ENCODE assay signal across 26 cellular contexts in the genomic region with DNA sequence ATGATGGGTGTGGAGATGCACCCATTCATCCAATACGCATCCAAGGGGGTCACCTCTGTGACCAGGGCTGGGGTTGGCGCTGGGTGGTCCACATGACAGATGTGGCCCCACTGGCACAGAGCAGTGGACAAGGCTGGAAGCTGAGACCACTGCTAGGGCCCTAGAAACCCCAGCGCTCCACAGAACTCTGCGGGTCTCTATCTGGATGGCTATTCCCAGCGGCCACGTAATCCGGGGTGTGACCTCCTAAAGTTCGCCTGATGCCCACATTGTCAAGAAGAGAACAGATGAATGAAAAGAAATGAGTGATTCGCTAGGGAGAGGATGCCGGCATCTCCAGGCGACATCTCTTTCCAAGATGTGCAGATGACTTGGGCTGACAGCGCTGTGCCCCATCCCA. TPM values are rescaled to one million over a fixed set of nuclear protein-coding genes. Genes with fewer than 3 reads are reported as not detected.
"Had no signal": no experiment of that assay in that cellular context is flagged by ENCODE, and none has a peak within 500 bp of the region (broad histone marks: within the 10 kb centered on the region; RNA-seq: fewer than 3 reads in every experiment).

No MANE protein-coding gene starts in this region.

- H3K27me3 ChIP-seq: adrenal gland, breast epithelium, MG63, Peyer's patch, SJCRH30 had no signal

- DNase-seq: activated CD4-positive, alpha-beta memory T cell treated with anti-CD3 and anti-CD28 coated beads for 36 hours; activated CD4-positive, alpha-beta T cell treated with anti-CD3 and anti-CD28 coated beads, Interleukin-2, amount 10 ng/mL, durations not matched to agents 7 days and 5 days; activated CD4-positive, CD25-positive, alpha-beta regulatory T cell; activated CD8-positive, alpha-beta memory T cell treated with anti-CD3 and anti-CD28 coated beads for 24 hours; activated gamma-delta T cell treated with Interleukin-2 at 50 U/mL for 16 hours; activated naive CD8-positive, alpha-beta T cell treated with anti-CD3 and anti-CD28 coated beads, Interleukin-2, amount 10 ng/mL, durations not matched to agents 7 days and 5 days; activated T-cell treated with anti-CD3 and anti-CD28 coated beads for 4 hours; activated T-cell treated with anti-CD3 and anti-CD28 coated beads, Interleukin-2, amount 50 U/mL, for 48 hours; adrenal gland; anterior cingulate cortex; MG63; NCI-H1105 treated with DMSO at 0.1 percent for 48 hours; NCI-H69; NK-92 treated with Interleukin-12 subunit alpha and Interleukin-12 subunit beta, amount 100 ng/mL, for 24 hours; SJCRH30; SK-N-SH; T-helper 1 cell had no signal

- H3K4me1 ChIP-seq: adrenal gland, breast epithelium, Peyer's patch, SJCRH30 had no signal

- H3K4me1 Mint-ChIP-seq: activated CD4-positive, alpha-beta T cell treated with anti-CD3 and anti-CD28 coated beads, Interleukin-2, amount 10 ng/mL, durations not matched to agents 7 days and 5 days; activated naive CD8-positive, alpha-beta T cell treated with anti-CD3 and anti-CD28 coated beads, Interleukin-2, amount 10 ng/mL, durations not matched to agents 7 days and 5 days; activated T-helper 17 cell treated with anti-CD3 and anti-CD28 coated beads, Interleukin-2, amount 50 U/mL, for 72 hours; IgD-negative memory B cell had no signal

- H3K4me2 ChIP-seq: KMS-11, SK-N-SH had no signal

- H3K9ac ChIP-seq: KMS-11, SK-N-SH had no signal

- H3K4me3 Mint-ChIP-seq: activated CD4-positive, alpha-beta memory T cell treated with anti-CD3 and anti-CD28 coated beads for 36 hours; activated CD4-positive, alpha-beta T cell treated with anti-CD3 and anti-CD28 coated beads, Interleukin-2, amount 10 ng/mL, durations not matched to agents 7 days and 5 days; activated naive CD4-positive, alpha-beta T cell treated with anti-CD3 and anti-CD28 coated beads, Interleukin-2, amount 10 ng/mL, durations not matched to agents 7 days and 5 days; activated naive CD8-positive, alpha-beta T cell treated with anti-CD3 and anti-CD28 coated beads, Interleukin-2, amount 10 ng/mL, durations not matched to agents 7 days and 5 days; activated T-helper 17 cell treated with anti-CD3 and anti-CD28 coated beads, Interleukin-2, amount 50 U/mL, for 72 hours; IgD-negative memory B cell had no signal

- ATAC-seq: activated T-helper 17 cell treated with anti-CD3 and anti-CD28 coated beads, Interleukin-2, amount 50 U/mL, for 72 hours had no signal

- H3K4me3 ChIP-seq: adrenal gland, breast epithelium, MG63, Peyer's patch, SJCRH30 had no signal

- H3K9me3 ChIP-seq: adrenal gland, breast epithelium, MG63, Peyer's patch, SJCRH30, SK-N-SH had no signal

- H3K27me3 Mint-ChIP-seq: activated CD4-positive, alpha-beta memory T cell treated with anti-CD3 and anti-CD28 coated beads for 36 hours; activated CD4-positive, alpha-beta T cell treated with anti-CD3 and anti-CD28 coated beads, Interleukin-2, amount 10 ng/mL, durations not matched to agents 7 days and 5 days; activated naive CD4-positive, alpha-beta T cell treated with anti-CD3 and anti-CD28 coated beads, Interleukin-2, amount 10 ng/mL, durations not matched to agents 7 days and 5 days; activated naive CD8-positive, alpha-beta T cell treated with anti-CD3 and anti-CD28 coated beads, Interleukin-2, amount 10 ng/mL, durations not matched to agents 7 days and 5 days; activated T-helper 17 cell treated with anti-CD3 and anti-CD28 coated beads, Interleukin-2, amount 50 U/mL, for 72 hours; IgD-negative memory B cell had no signal

- H3K36me3 Mint-ChIP-seq: activated naive CD8-positive, alpha-beta T cell treated with anti-CD3 and anti-CD28 coated beads, Interleukin-2, amount 10 ng/mL, durations not matched to agents 7 days and 5 days had no signal

- H3K27ac ChIP-seq: adrenal gland, breast epithelium, KMS-11, Peyer's patch, RWPE1, SJCRH30, VCaP had no signal

- H3K27ac Mint-ChIP-seq: activated CD4-positive, alpha-beta memory T cell treated with anti-CD3 and anti-CD28 coated beads for 36 hours; activated CD4-positive, alpha-beta T cell treated with anti-CD3 and anti-CD28 coated beads, Interleukin-2, amount 10 ng/mL, durations not matched to agents 7 days and 5 days; activated naive CD4-positive, alpha-beta T cell treated with anti-CD3 and anti-CD28 coated beads, Interleukin-2, amount 10 ng/mL, durations not matched to agents 7 days and 5 days; activated naive CD8-positive, alpha-beta T cell treated with anti-CD3 and anti-CD28 coated beads, Interleukin-2, amount 10 ng/mL, durations not matched to agents 7 days and 5 days; activated T-helper 17 cell treated with anti-CD3 and anti-CD28 coated beads, Interleukin-2, amount 50 U/mL, for 72 hours; IgD-negative memory B cell had no signal

- H3K36me3 ChIP-seq: breast epithelium, SJCRH30 had no signal

- H3K9me3 Mint-ChIP-seq: activated CD4-positive, alpha-beta memory T cell treated with anti-CD3 and anti-CD28 coated beads for 36 hours; activated CD4-positive, alpha-beta T cell treated with anti-CD3 and anti-CD28 coated beads, Interleukin-2, amount 10 ng/mL, durations not matched to agents 7 days and 5 days; activated naive CD4-positive, alpha-beta T cell treated with anti-CD3 and anti-CD28 coated beads, Interleukin-2, amount 10 ng/mL, durations not matched to agents 7 days and 5 days; activated naive CD8-positive, alpha-beta T cell treated with anti-CD3 and anti-CD28 coated beads, Interleukin-2, amount 10 ng/mL, durations not matched to agents 7 days and 5 days; activated T-helper 17 cell treated with anti-CD3 and anti-CD28 coated beads, Interleukin-2, amount 50 U/mL, for 72 hours; IgD-negative memory B cell had no signal

RNA-seq across cellular contexts. Expression of a gene that starts 57.1 kb away (rescaled TPM):
- total RNA-seq: SJCRH30; T-helper 2 cell treated with Interferon-gamma antibody and Interleukin-4, amounts not matched to agents 100 ng/mL and 5 ng/mL, for 36 hours had no signal
- polyA plus RNA-seq: IgD-negative memory B cell had no signal
